9 cellular contexts compared by ENCODE assay signal in genomic region chr11:70503878-70504240, GRCh38.
DNase-seq lines count a peak whose midpoint lies in the region; ATAC-seq and TF ChIP-seq lines count a peak whose summit lies in the region.
"Had no signal": no experiment of that assay in that cellular context is flagged by ENCODE, and none has a peak within 500 bp of the region (broad histone marks: within the 10 kb centered on the region; RNA-seq: fewer than 3 reads in every experiment).

No MANE protein-coding gene starts in this region.

- intact Hi-C loops in Right ventricle myocardium superior (cut with DNase I) (no loop called here), Right ventricle myocardium inferior (cut with DNase I) (no loop called here), transverse colon (cut with DNase I; ENCODE audit: low total_unique reads) (no loop called here)

- H3K4me3 ChIP-seq in transverse colon = no peak overlapping the region

- 68 to 80% methylated on average over 1 to 7 of the region's 7 CpGs for WGBS in transverse colon (ENCODE audit: low coverage in 1 of 2), 2 donors

- no peaks in the 10 kb centered on the region for H3K36me3 Mint-ChIP-seq in chondrocyte (ENCODE audit: low read depth)
- no peaks in the 10 kb centered on the region for H3K36me3 Mint-ChIP-seq in activated T-cell treated with anti-CD3 and anti-CD28 coated beads, Interleukin-2, amount 50 U/mL, for 72 hours (ENCODE audit: insufficient read depth in 2 of 2)

- H3K36me3 ChIP-seq in transverse colon = no peaks in the 10 kb centered on the region

- peak; percentile 33 for DNase-seq in Right ventricle myocardium superior
- no peak for DNase-seq in Right ventricle myocardium inferior (ENCODE audit: missing footprints)
- DNase-seq in NCI-H2196 (lab: John Stamatoyannopoulos, UW; ENCODE audit: unreplicated experiment) = peak; percentile 75
- peak; percentile 59 for DNase-seq in chondrocyte (ENCODE audit: low spot score)
- DNase-seq in transverse colon = peak; percentile 21
- no peak for DNase-seq in G401 (ENCODE audit: low spot score)
- DNase-seq in activated CD4-positive, alpha-beta T cell treated with anti-CD3 and anti-CD28 coated beads, Interleukin-2, amount 50 U/mL, for 1 hour = no peak
- DNase-seq in activated T-cell treated with anti-CD3 and anti-CD28 coated beads, Interleukin-2, amount 50 U/mL, for 72 hours = no peak

- H3K9me3 Mint-ChIP-seq in chondrocyte (ENCODE audit: low read depth) = no peaks in the 10 kb centered on the region
- H3K9me3 Mint-ChIP-seq in activated T-cell treated with anti-CD3 and anti-CD28 coated beads, Interleukin-2, amount 50 U/mL, for 72 hours = no peaks in the 10 kb centered on the region

- peak; percentile 18 for ATAC-seq in Right ventricle myocardium superior (ENCODE audit: poor library complexity)
- no peak for ATAC-seq in Right ventricle myocardium inferior
- ATAC-seq in activated T-cell treated with anti-CD3 and anti-CD28 coated beads, Interleukin-2, amount 50 U/mL, for 72 hours (replicated peaks in 1 of 2) = no peak

- peak; percentile 44 for TF ChIP-seq CTCF in chondrocyte (IDR thresholded peaks at IDR 0.05)
- peak in 2 of 5 experiments; percentile 15 to 29 for TF ChIP-seq CTCF in transverse colon (IDR thresholded peaks at IDR 0.05)

- TF ChIP-seq EP300 in transverse colon (IDR thresholded peaks at IDR 0.05; ENCODE audit: low read depth) = no peak

- no peaks in the 10 kb centered on the region for H3K4me1 ChIP-seq in transverse colon

- no peaks in the 10 kb centered on the region for H3K9me3 ChIP-seq in transverse colon

- H3K27ac ChIP-seq in transverse colon = no peak overlapping the region
- H3K27ac ChIP-seq: KMS-11 had no signal

- no peak for TF ChIP-seq POLR2A in transverse colon (IDR thresholded peaks at IDR 0.05)

- no peaks in the 10 kb centered on the region for H3K4me1 Mint-ChIP-seq in chondrocyte (ENCODE audit: low read depth)
- H3K4me1 Mint-ChIP-seq in activated T-cell treated with anti-CD3 and anti-CD28 coated beads, Interleukin-2, amount 50 U/mL, for 72 hours (ENCODE audit: low read depth) = no peaks in the 10 kb centered on the region

- H3K27ac Mint-ChIP-seq in chondrocyte (ENCODE audit: unreplicated experiment) = no peak overlapping the region
- no peak overlapping the region for H3K27ac Mint-ChIP-seq in activated T-cell treated with anti-CD3 and anti-CD28 coated beads, Interleukin-2, amount 50 U/mL, for 72 hours

- H3K27me3 Mint-ChIP-seq in chondrocyte (ENCODE audit: low read depth) = peaks cover 5% of the 10 kb centered on the region
- no peaks in the 10 kb centered on the region for H3K27me3 Mint-ChIP-seq in activated T-cell treated with anti-CD3 and anti-CD28 coated beads, Interleukin-2, amount 50 U/mL, for 72 hours (ENCODE audit: low read depth)

- in situ Hi-C loops in transverse colon (cut with MboI; ENCODE audit: low pct_ligation_motif_present in 1 of 4, low pct_unique_long_range_greater_than_20kb in 1 of 4, low sequenced_read_pairs in 3 of 4) (no loop called here), G401 (cut with HindIII; ENCODE audit: low sequenced_read_pairs) (no loop called here)

- H3K27me3 ChIP-seq in transverse colon = no peaks in the 10 kb centered on the region

- no peak overlapping the region for H3K4me3 Mint-ChIP-seq in chondrocyte (ENCODE audit: unreplicated experiment)
- no peak overlapping the region for H3K4me3 Mint-ChIP-seq in activated T-cell treated with anti-CD3 and anti-CD28 coated beads, Interleukin-2, amount 50 U/mL, for 72 hours

Comparison
In these comparisons a context has a peak if more than half of its experiments do, and no peak if none do; other contexts are left out.
1. DNase-seq: peak in Right ventricle myocardium superior (single experiment), NCI-H2196 (single experiment), chondrocyte (single experiment) and transverse colon (single experiment); none in Right ventricle myocardium inferior (single experiment), G401 (single experiment), activated CD4-positive, alpha-beta T cell treated with anti-CD3 and anti-CD28 coated beads, Interleukin-2, amount 50 U/mL, for 1 hour (single experiment) and activated T-cell treated with anti-CD3 and anti-CD28 coated beads, Interleukin-2, amount 50 U/mL, for 72 hours (0 of 2).